9 cellular contexts compared by ENCODE assay signal in genomic region chr2:172103471-172104292, GRCh38. TPM values are rescaled to one million over a fixed set of nuclear protein-coding genes. Genes with fewer than 3 reads are reported as not detected.
A peak's percentile ranks its signal among the peaks of the same experiment; 100 is the strongest.
DNase-seq lines count a peak whose midpoint lies in the region; ATAC-seq and TF ChIP-seq lines count a peak whose summit lies in the region.
"Had no signal": no experiment of that assay in that cellular context is flagged by ENCODE, and none has a peak within 500 bp of the region (broad histone marks: within the 10 kb centered on the region; RNA-seq: fewer than 3 reads in every experiment).

No MANE protein-coding gene starts in this region.

- H3K4me1 ChIP-seq in CD4-positive, CD25-positive, alpha-beta regulatory T cell (ENCODE audit: control insufficient read depth, insufficient read depth, low read length, poor library complexity, severe bottlenecking) = peaks cover 71% of the 10 kb centered on the region

- H3K9me3 Mint-ChIP-seq in CD4-positive, CD25-positive, alpha-beta regulatory T cell = peaks cover 0 to 7% (median 2%) of the 10 kb centered on the region in 7 donors
- H3K9me3 Mint-ChIP-seq in naive thymus-derived CD8-positive, alpha-beta T cell = peaks cover 0 to 4% (median 0%) of the 10 kb centered on the region in 9 donors

- no peaks in the 10 kb centered on the region for H3K9me3 ChIP-seq in CD4-positive, CD25-positive, alpha-beta regulatory T cell (ENCODE audit: control insufficient read depth in 2 of 2, low read length in 2 of 2)

- H3K27me3 ChIP-seq in CD4-positive, CD25-positive, alpha-beta regulatory T cell (ENCODE audit: control insufficient read depth, insufficient read depth, low read length) = peaks cover 51% of the 10 kb centered on the region

- H3K4me3 ChIP-seq in CD4-positive, CD25-positive, alpha-beta regulatory T cell (ENCODE audit: low read depth, low read length) = peak overlapping the region; percentile 58

- DNase-seq in CD4-positive, CD25-positive, alpha-beta regulatory T cell = peak; percentile 39 to 74 (median 55)
- DNase-seq in NOMO-1 (lab: John Stamatoyannopoulos, UW; ENCODE audit: unreplicated experiment in 2 of 2) (peak; percentile 49 to 69), activated T-cell treated with anti-CD3 and anti-CD28 coated beads for 1 hour (ENCODE audit: low read depth) (peak; percentile 65), erythroblast (lab: John Stamatoyannopoulos, UW) (peak; percentile 85 to 90), superior temporal gyrus (ENCODE audit: extremely low spot score) (peak; percentile 72)
- peak; percentile 34 to 78 (median 68) for DNase-seq in naive thymus-derived CD8-positive, alpha-beta T cell

- H3K27ac ChIP-seq in CD4-positive, CD25-positive, alpha-beta regulatory T cell (ENCODE audit: insufficient read depth, low read length, poor library complexity, severe bottlenecking) = no peak overlapping the region

- peak overlapping the region in 2 of 3 donors; percentile 14 to 38 for H3K27ac Mint-ChIP-seq in CD4-positive, CD25-positive, alpha-beta regulatory T cell
- H3K27ac Mint-ChIP-seq in naive thymus-derived CD8-positive, alpha-beta T cell = peak overlapping the region in 5 of 10 donors; percentile 44 to 90 (median 52)

- POLR2A ChIA-PET in naive thymus-derived CD8-positive, alpha-beta T cell (lab: Charles Lee) = interaction anchor here (1.0 to 4.2 kb wide), 2 partner anchors 13 to 358 kb away, joined by 3 to 40 read pairs; no protein-coding TSS in a partner anchor

- no peak for ATAC-seq in CD4-positive, CD25-positive, alpha-beta regulatory T cell (ENCODE audit: low read depth in 2 of 2)
- ATAC-seq in HG02798 (IDR thresholded peaks at IDR 0.05; ENCODE audit: poor library complexity, unreplicated experiment) (peak; percentile 24), GM21447 (IDR thresholded peaks at IDR 0.05; ENCODE audit: unreplicated experiment) (no peak)
- ATAC-seq in naive thymus-derived CD8-positive, alpha-beta T cell = peak in 1 of 2 donors; percentile 48

- peaks cover 19 to 72% (median 42%) of the 10 kb centered on the region in 4 donors for H3K4me1 Mint-ChIP-seq in CD4-positive, CD25-positive, alpha-beta regulatory T cell
- H3K4me1 Mint-ChIP-seq in naive thymus-derived CD8-positive, alpha-beta T cell = peaks cover 28 to 65% (median 59%) of the 10 kb centered on the region in 4 donors

- H3K4me3 Mint-ChIP-seq in CD4-positive, CD25-positive, alpha-beta regulatory T cell = peak overlapping the region; percentile 82 to 90 (median 88)
- peak overlapping the region; percentile 66 to 92 (median 84) for H3K4me3 Mint-ChIP-seq in naive thymus-derived CD8-positive, alpha-beta T cell

- peaks cover 6% of the 10 kb centered on the region for H3K36me3 Mint-ChIP-seq in CD4-positive, CD25-positive, alpha-beta regulatory T cell
- peaks cover 0 to 10% (median 4%) of the 10 kb centered on the region in 3 donors for H3K36me3 Mint-ChIP-seq in naive thymus-derived CD8-positive, alpha-beta T cell

- no peak for TF ChIP-seq POLR2A in erythroblast (IDR thresholded peaks at IDR 0.05; ENCODE audit: low read length)

- H3K27me3 Mint-ChIP-seq in CD4-positive, CD25-positive, alpha-beta regulatory T cell = peaks cover 82% of the 10 kb centered on the region
- H3K27me3 Mint-ChIP-seq in naive thymus-derived CD8-positive, alpha-beta T cell = peaks cover 36 to 83% (median 65%) of the 10 kb centered on the region in 5 donors

- no peaks in the 10 kb centered on the region for H3K36me3 ChIP-seq in CD4-positive, CD25-positive, alpha-beta regulatory T cell (ENCODE audit: control insufficient read depth, insufficient read depth, low read length)

RNA-seq across cellular contexts. Expression of gene DLX2, which starts 1.0 kb away (rescaled TPM):
- total RNA-seq in CD4-positive, CD25-positive, alpha-beta regulatory T cell = 0.47 TPM
- polyA plus RNA-seq in CD4-positive, CD25-positive, alpha-beta regulatory T cell = not detected
- total RNA-seq in naive thymus-derived CD8-positive, alpha-beta T cell = not detected
- polyA plus RNA-seq in naive thymus-derived CD8-positive, alpha-beta T cell = not detected
- total RNA-seq: T-helper 2 cell treated with Interferon-gamma antibody and Interleukin-4, amounts not matched to agents 100 ng/mL and 5 ng/mL, for 36 hours had no signal

RNA-seq across cellular contexts. Expression of gene DLX1, which starts 18.4 kb away (rescaled TPM):
- total RNA-seq in CD4-positive, CD25-positive, alpha-beta regulatory T cell = not detected
- polyA plus RNA-seq in CD4-positive, CD25-positive, alpha-beta regulatory T cell = not detected
- total RNA-seq in naive thymus-derived CD8-positive, alpha-beta T cell = not detected
- polyA plus RNA-seq in naive thymus-derived CD8-positive, alpha-beta T cell = not detected
- total RNA-seq: T-helper 2 cell treated with Interferon-gamma antibody and Interleukin-4, amounts not matched to agents 100 ng/mL and 5 ng/mL, for 36 hours had no signal
